In the genomic region with DNA sequence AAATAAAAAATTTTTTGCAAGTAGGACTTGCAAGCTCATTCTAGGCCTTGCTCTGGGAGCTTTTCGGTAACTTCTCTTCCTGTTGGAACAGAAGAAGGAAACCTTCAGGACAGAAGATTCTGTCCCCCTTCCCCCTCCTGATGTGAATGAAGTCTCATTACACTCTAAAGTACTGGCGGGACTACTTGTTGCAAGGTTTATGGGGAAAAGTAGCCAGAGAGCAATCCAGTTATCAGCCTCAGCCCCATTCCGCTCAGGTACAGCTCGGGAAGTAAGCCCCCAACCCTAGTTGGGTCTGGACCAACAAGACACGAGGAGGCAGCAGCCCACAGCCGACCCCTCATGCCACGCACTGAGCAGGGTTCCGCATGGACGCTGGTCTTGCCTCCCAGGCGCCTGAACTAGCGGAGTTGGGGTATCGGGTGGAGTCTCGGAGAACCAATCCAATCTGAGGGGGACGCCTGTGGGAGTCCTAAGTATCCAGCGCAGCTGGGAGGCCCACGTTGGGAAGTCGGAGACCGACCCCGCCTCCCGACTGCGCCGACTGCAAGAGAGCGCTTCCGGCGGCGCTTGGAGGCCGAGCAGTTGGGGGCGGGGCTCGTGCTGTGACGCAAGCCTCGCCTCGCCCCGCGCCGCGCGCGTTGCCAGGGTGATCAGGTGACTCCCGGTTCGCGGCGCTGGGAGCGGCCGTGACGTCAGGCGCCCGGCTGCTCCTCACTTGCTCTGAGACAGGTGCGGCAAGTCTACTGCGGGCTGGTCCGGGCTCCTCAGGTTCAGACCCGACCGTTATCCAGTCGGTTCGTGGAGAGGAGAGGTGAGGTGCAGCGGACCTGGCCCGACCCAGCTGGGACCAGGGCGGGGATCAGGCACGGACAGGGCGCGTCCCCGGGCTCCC, we compare ENCODE assay signal across 8 cellular contexts. TPM values are rescaled to one million over a fixed set of nuclear protein-coding genes. Genes with fewer than 3 reads are reported as not detected.
DNase-seq lines count a peak whose midpoint lies in the region; TF ChIP-seq lines count a peak whose summit lies in the region.

A gene with protein sequence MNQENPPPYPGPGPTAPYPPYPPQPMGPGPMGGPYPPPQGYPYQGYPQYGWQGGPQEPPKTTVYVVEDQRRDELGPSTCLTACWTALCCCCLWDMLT (plus strand): TSS at position 717 of the 895 bp plus-strand sequence. CDS start 19,278 bp downstream, outside the sequence.

- H3K4me3 ChIP-seq in HFF-Myc (replicated peaks; ENCODE audit: low read depth, low read length) (peak within 1 kb of the TSS; percentile 89), NB4 (ENCODE audit: low read depth, low read length) (peak within 1 kb of the TSS; percentile 69)

- no peak for TF ChIP-seq CTCF in HFF-Myc (IDR thresholded peaks at IDR 0.05; ENCODE audit: low read depth, low read length, missing control alignments)
- TF ChIP-seq CTCF in NB4 (IDR thresholded peaks at IDR 0.05; ENCODE audit: low read depth, low read length), result no peak

- TF ChIP-seq POLR2A in NB4 (IDR thresholded peaks at IDR 0.05; ENCODE audit: extremely low read depth, insufficient read length), result peak; percentile 94

- DNase-seq in GM04503 (ENCODE audit: low read depth) (peak; percentile 47), HFF-Myc (ENCODE audit: extremely low read depth, low read depth) (peak; percentile 66), NB4 (ENCODE audit: low read depth) (peak; percentile 92), SK-N-DZ (ENCODE audit: low spot score) (peak; percentile 92), germinal center (ENCODE audit: low spot score) (peak; percentile 94), non-pigmented ciliary epithelial cell (ENCODE audit: low read depth) (peak; percentile 73), superior temporal gyrus (ENCODE audit: extremely low spot score) (peak; percentile 93)
- DNase-seq in activated naive CD4-positive, alpha-beta T cell treated with anti-CD3 and anti-CD28 coated beads, Interleukin-2, amount 50 U/mL, for 16 hours, result peak; percentile 94

RNA-seq across cellular contexts. Expression of the gene that starts here (rescaled TPM):
- polyA plus RNA-seq in SK-N-DZ (2014; cell fraction: cytosol; rRNA removed), result 14.0 and 24.5 TPM in 2 replicates
- polyA plus RNA-seq in SK-N-DZ (2014; cell fraction: nucleus; rRNA removed), result 9.5 and 9.9 TPM in 2 replicates

Comparison
In these comparisons a context has a peak if more than half of its experiments do, and no peak if none do; other contexts are left out.
1. Peak in every context shown above with its lines: DNase-seq and H3K4me3 ChIP-seq.